14 cellular contexts compared by ENCODE assay signal in genomic region chr3:49616491-49616941, GRCh38. TPM values are rescaled to one million over a fixed set of nuclear protein-coding genes. Genes with fewer than 3 reads are reported as not detected.
DNase-seq lines count a peak whose midpoint lies in the region; ATAC-seq, FAIRE-seq and TF ChIP-seq lines count a peak whose summit lies in the region.
"Had no signal": no experiment of that assay in that cellular context is flagged by ENCODE, and none has a peak within 500 bp of the region (broad histone marks: within the 10 kb centered on the region; RNA-seq: fewer than 3 reads in every experiment).

No MANE protein-coding gene starts in this region.

- H3K4me1 Mint-ChIP-seq in GM23338 = peaks cover 17% of the 10 kb centered on the region
- no peaks in the 10 kb centered on the region for H3K4me1 Mint-ChIP-seq in natural killer cell
- H3K4me1 Mint-ChIP-seq: activated naive CD4-positive, alpha-beta T cell treated with anti-CD3 and anti-CD28 coated beads, Interleukin-2, amount 50 U/mL, for 24 hours; naive B cell had no signal

- H3K79me2 ChIP-seq in GM23338 (replicated peaks; ENCODE audit: insufficient read depth) = no peaks in the 10 kb centered on the region

- H3K9me3 Mint-ChIP-seq in GM23338 (peaks cover 7% of the 10 kb centered on the region; the same call in 1 of the 3 replicates), natural killer cell (no peaks in the 10 kb centered on the region)
- H3K9me3 Mint-ChIP-seq: activated naive CD4-positive, alpha-beta T cell treated with anti-CD3 and anti-CD28 coated beads, Interleukin-2, amount 50 U/mL, for 24 hours had no signal

- H3K4me3 Mint-ChIP-seq in GM23338 = no peak overlapping the region; the same call in 2 of the 3 replicates
- no peak overlapping the region for H3K4me3 Mint-ChIP-seq in natural killer cell
- H3K4me3 Mint-ChIP-seq: activated CD8-positive, alpha-beta T cell treated with anti-CD3 and anti-CD28 coated beads for 36 hours; activated naive CD4-positive, alpha-beta T cell treated with anti-CD3 and anti-CD28 coated beads, Interleukin-2, amount 50 U/mL, for 24 hours; naive B cell had no signal

- ATAC-seq in GM23338 = peak; percentile 91
- ATAC-seq in natural killer cell = no peak
- ATAC-seq: activated CD8-positive, alpha-beta T cell treated with anti-CD3 and anti-CD28 coated beads for 36 hours had no signal

- no peaks in the 10 kb centered on the region for H3K27me3 ChIP-seq in GM23338 (ENCODE audit: insufficient read depth)
- no peaks in the 10 kb centered on the region for H3K27me3 ChIP-seq in small intestine (ENCODE audit: control insufficient read depth in 2 of 2, insufficient read depth in 2 of 2, low read length in 2 of 2)

- H3F3A ChIP-seq in GM23338 (replicated peaks; ENCODE audit: low read depth) = no peaks in the 10 kb centered on the region

- H3K36me3 ChIP-seq in GM23338 (ENCODE audit: insufficient read depth) (no peaks in the 10 kb centered on the region), small intestine (ENCODE audit: control insufficient read depth in 2 of 2, insufficient read depth in 2 of 2, low read length in 2 of 2) (no peaks in the 10 kb centered on the region)

- no peaks in the 10 kb centered on the region; the same call in 1 of the 2 replicates for H3K9me2 ChIP-seq in GM23338 (ENCODE audit: insufficient read depth)

- FAIRE-seq in small intestine (lab: Jason Lieb, UNC) = no peak

- H3K27me3 Mint-ChIP-seq in GM23338 (ENCODE audit: insufficient read depth, low read depth, poor library complexity) (peaks cover 5% of the 10 kb centered on the region), natural killer cell (ENCODE audit: low read depth in 2 of 2) (peaks cover 7 to 10% of the 10 kb centered on the region in 2 donors)
- H3K27me3 Mint-ChIP-seq: activated CD8-positive, alpha-beta T cell treated with anti-CD3 and anti-CD28 coated beads for 36 hours; activated naive CD4-positive, alpha-beta T cell treated with anti-CD3 and anti-CD28 coated beads, Interleukin-2, amount 50 U/mL, for 24 hours had no signal

- H3K27ac Mint-ChIP-seq in GM23338 = no peak overlapping the region
- no peak overlapping the region for H3K27ac Mint-ChIP-seq in natural killer cell
- H3K27ac Mint-ChIP-seq: activated CD8-positive, alpha-beta T cell treated with anti-CD3 and anti-CD28 coated beads for 36 hours; activated naive CD4-positive, alpha-beta T cell treated with anti-CD3 and anti-CD28 coated beads, Interleukin-2, amount 50 U/mL, for 24 hours; naive B cell had no signal

- peak overlapping the region; percentile 76; the same call in 1 of the 2 replicates for H2AFZ ChIP-seq in GM23338

- no peaks in the 10 kb centered on the region; the same call in 1 of the 2 replicates for H4K20me1 ChIP-seq in GM23338 (replicated peaks; ENCODE audit: insufficient read depth)

- TF ChIP-seq CTCF in GM23338 (conservative IDR thresholded peaks at IDR 0.05; ENCODE audit: low read depth in 2 of 2) (no peak), natural killer cell (IDR thresholded peaks at IDR 0.05) (no peak)

- H3K36me3 Mint-ChIP-seq in GM23338 (ENCODE audit: low read depth) = no peaks in the 10 kb centered on the region
- H3K36me3 Mint-ChIP-seq in natural killer cell = no peaks in the 10 kb centered on the region
- H3K36me3 Mint-ChIP-seq: naive B cell had no signal

- peak overlapping the region; percentile 55; the same call in 1 of the 2 replicates for H3K4me2 ChIP-seq in GM23338

- H3K4me1 ChIP-seq in GM23338 (ENCODE audit: insufficient read depth) (peaks cover 9% of the 10 kb centered on the region), small intestine (ENCODE audit: control insufficient read depth in 2 of 2, insufficient read depth in 1 of 2, low read depth in 1 of 2, low read length in 1 of 2) (no peaks in the 10 kb centered on the region)

- intact Hi-C loops in natural killer cell (cut with micrococcal nuclease) = no loop called here

- peak overlapping the region; percentile 55; the same call in 1 of the 2 replicates for H3K27ac ChIP-seq in GM23338 (ENCODE audit: low read depth)
- H3K27ac ChIP-seq in small intestine (ENCODE audit: low read depth in 1 of 2, low read length in 1 of 2) = no peak overlapping the region

- H3K9me3 ChIP-seq in small intestine (ENCODE audit: control insufficient read depth, low read depth) = no peaks in the 10 kb centered on the region

- H3K4me3 ChIP-seq in GM23338 (no peak overlapping the region), skeletal muscle cell (ENCODE audit: low read depth, low read length) (no peak overlapping the region), small intestine (ENCODE audit: low read depth in 1 of 2, low read length in 2 of 2) (no peak overlapping the region)

- peak; percentile 62 for DNase-seq in GM23338 (ENCODE audit: low spot score)
- DNase-seq in amniotic epithelial cell (ENCODE audit: low read depth) = peak; percentile 66
- DNase-seq in iPS-NIHi11 (ENCODE audit: low spot score) = peak; percentile 63
- peak; percentile 37 for DNase-seq in skeletal muscle cell (ENCODE audit: low read depth)
- DNase-seq in natural killer cell = no peak
- no peak for DNase-seq in DMS53 treated with DMSO at 0.1 percent for 48 hours (lab: John Stamatoyannopoulos, UW; ENCODE audit: unreplicated experiment)
- no peak for DNase-seq in small intestine
- DNase-seq in NCI-H1417 treated with DMSO at 0.1 percent for 48 hours (lab: John Stamatoyannopoulos, UW) = no peak
- DNase-seq: activated CD8-positive, alpha-beta T cell treated with anti-CD3 and anti-CD28 coated beads for 36 hours; effector CD4-positive, alpha-beta T cell; naive B cell; NCI-H146; stimulated activated CD4-positive, alpha-beta T cell treated with anti-CD3 and anti-CD28 coated beads, Interleukin-15, amount 100 ng/mL, for 24 hours had no signal

- 71 to 89% (median 83%) methylated on average over 6 of the region's 6 CpGs for WGBS in small intestine, 3 donors

TF ChIP-seq in GM23338, 12 proteins besides CTCF, POLR2A, EP300 and RAD21 (continues in another document):
- TF ChIP-seq ZNF462 (CRISPR knock-in tag; IDR thresholded peaks at IDR 0.05) = no peak
- no peak for TF ChIP-seq ZNF114 (CRISPR knock-in tag; IDR thresholded peaks at IDR 0.05)
- TF ChIP-seq EZH2phosphoT487 (IDR thresholded peaks at IDR 0.05; ENCODE audit: unreplicated experiment) = no peak
- no peak for TF ChIP-seq JUNB (IDR thresholded peaks at IDR 0.05; ENCODE audit: unreplicated experiment)
- TF ChIP-seq ZNF331 (CRISPR knock-in tag; IDR thresholded peaks at IDR 0.05; ENCODE audit: low read depth) = no peak

RNA-seq across cellular contexts. Expression of gene APEH, which starts 57.6 kb away (rescaled TPM):
- 202 and 264 TPM in 2 replicates for total RNA-seq in GM23338 (2014; rRNA removed; shearing (Covaris generic))
- 170 and 178 TPM in 2 replicates for polyA plus RNA-seq in GM23338 (2016; fragmentation: Nextera tagmentation; extraction: Ambion mirVana)
- total RNA-seq in natural killer cell = 10 to 100 TPM; 62.8 to 95.7 (median 77.5) TPM
- 10 to 100 TPM; 66.2 to 83.0 (median 80.7) TPM for polyA plus RNA-seq in small intestine

Comparison
In these comparisons a context has a peak if more than half of its experiments do, and no peak if none do; other contexts are left out.
1. DNase-seq: peak in GM23338 (single experiment), amniotic epithelial cell (single experiment), iPS-NIHi11 (single experiment) and skeletal muscle cell (single experiment); none in natural killer cell (single experiment), DMS53 treated with DMSO at 0.1 percent for 48 hours (single experiment), small intestine (single experiment) and NCI-H1417 treated with DMSO at 0.1 percent for 48 hours (single experiment).